Comparison of ENCODE assay signal across 12 cellular contexts in the genomic region with DNA sequence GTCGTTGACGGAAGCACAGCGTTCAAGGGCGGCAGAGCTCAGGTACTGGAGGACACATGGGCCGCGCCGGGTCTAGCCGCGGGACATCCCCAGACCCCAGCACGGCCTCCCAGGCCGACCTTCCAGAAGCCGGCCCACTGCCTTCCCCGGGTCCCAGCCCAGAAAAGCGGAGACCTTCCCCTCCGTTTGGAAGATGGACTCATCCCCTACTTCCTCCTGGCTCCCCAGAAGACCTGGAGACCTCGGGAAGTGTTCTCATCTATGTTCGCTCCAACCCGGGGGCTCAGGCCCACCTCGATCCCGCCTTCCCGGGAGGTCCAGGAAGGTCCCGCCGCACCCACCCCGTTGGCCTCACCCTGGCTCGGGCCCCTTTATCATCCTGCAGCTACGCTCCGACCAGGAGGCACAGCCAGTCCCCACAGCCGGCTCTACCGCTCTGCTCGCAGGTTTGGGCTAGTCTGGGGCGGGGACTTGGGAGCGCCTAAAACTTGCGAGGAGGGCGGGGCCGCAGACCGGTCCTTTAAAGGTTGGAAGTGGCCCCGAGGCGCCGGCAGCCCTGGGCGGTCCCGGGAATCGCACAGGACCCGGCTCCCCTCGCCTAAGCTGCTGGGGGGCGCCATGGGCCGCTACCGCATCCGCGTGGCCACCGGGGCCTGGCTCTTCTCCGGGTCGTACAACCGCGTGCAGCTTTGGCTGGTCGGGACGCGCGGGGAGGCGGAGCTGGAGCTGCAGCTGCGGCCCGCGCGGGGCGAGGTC. TPM values are rescaled to one million over a fixed set of nuclear protein-coding genes. Genes with fewer than 3 reads are reported as not detected.
DNase-seq lines count a peak whose midpoint lies in the region; ATAC-seq and TF ChIP-seq lines count a peak whose summit lies in the region.
"Had no signal": no experiment of that assay in that cellular context is flagged by ENCODE, and none has a peak within 500 bp of the region (broad histone marks: within the 10 kb centered on the region; RNA-seq: fewer than 3 reads in every experiment).

Gene ALOX12 (plus strand): TSS at position 550 of the 756 bp plus-strand sequence. CDS start 69 bp downstream, at position 619.

- no peak for TF ChIP-seq POLR2A in Peyer's patch (IDR thresholded peaks at IDR 0.05)

- no peak within 1 kb of the TSS for H3K27ac Mint-ChIP-seq in glutamatergic neuron (ENCODE audit: unreplicated experiment)
- H3K27ac Mint-ChIP-seq in mesothelial cell of epicardium: no peak within 1 kb of the TSS
- H3K27ac Mint-ChIP-seq: T-helper 1 cell treated with Interleukin-12 subunit alpha and Interleukin-12 subunit beta and Interleukin-4 antibody, amounts not matched to agents 30 μg/mL and 1 μg/mL, for 36 hours had no signal

- peaks cover 10% of the 10 kb centered on the region for H3K27me3 Mint-ChIP-seq in glutamatergic neuron (ENCODE audit: unreplicated experiment)
- peaks cover 17% of the 10 kb centered on the region for H3K27me3 Mint-ChIP-seq in mesothelial cell of epicardium (ENCODE audit: low read depth)
- H3K27me3 Mint-ChIP-seq: memory B cell had no signal

- H3K4me3 ChIP-seq in Peyer's patch: peak within 1 kb of the TSS; percentile 8 to 38 (median 22)
- H3K4me3 ChIP-seq in tibial artery: peak within 1 kb of the TSS; percentile 30 to 39
- H3K4me3 ChIP-seq in effector memory CD4-positive, alpha-beta T cell (ENCODE audit: insufficient read depth, low read depth, low read length, poor library complexity, severe bottlenecking): no peak within 1 kb of the TSS

- H3K36me3 ChIP-seq in Peyer's patch (peaks cover 0 to 37% (median 0%) of the 10 kb centered on the region in 3 donors), tibial artery (peaks cover 0 to 36% (median 33%) of the 10 kb centered on the region in 3 donors)
- peaks cover 26% of the 10 kb centered on the region for H3K36me3 ChIP-seq in effector memory CD4-positive, alpha-beta T cell (ENCODE audit: control insufficient read depth, insufficient read depth, low read length)

- H3K27ac ChIP-seq in Peyer's patch: no peak within 1 kb of the TSS
- H3K27ac ChIP-seq in tibial artery: no peak within 1 kb of the TSS
- H3K27ac ChIP-seq in effector memory CD4-positive, alpha-beta T cell (ENCODE audit: insufficient read depth, low read length, poor library complexity, severe bottlenecking): no peak within 1 kb of the TSS

- no peak for TF ChIP-seq CTCF in Peyer's patch (IDR thresholded peaks at IDR 0.05)
- TF ChIP-seq CTCF in glutamatergic neuron (IDR thresholded peaks at IDR 0.05; ENCODE audit: partially characterized antibody, unreplicated experiment): no peak
- TF ChIP-seq CTCF in mesothelial cell of epicardium (IDR thresholded peaks at IDR 0.05; ENCODE audit: unreplicated experiment): no peak
- no peak for TF ChIP-seq CTCF in tibial artery (IDR thresholded peaks at IDR 0.05)

- intact Hi-C loops in tibial artery (cut with DNase I; ENCODE audit: low total_unique reads): no loop called here

- peak within 1 kb of the TSS; percentile 69 for H3K4me3 Mint-ChIP-seq in glutamatergic neuron (ENCODE audit: unreplicated experiment)
- H3K4me3 Mint-ChIP-seq in mesothelial cell of epicardium: peak within 1 kb of the TSS; percentile 65
- H3K4me3 Mint-ChIP-seq: memory B cell; T-helper 1 cell treated with Interleukin-12 subunit alpha and Interleukin-12 subunit beta and Interleukin-4 antibody, amounts not matched to agents 30 μg/mL and 1 μg/mL, for 36 hours had no signal

- H3K4me1 ChIP-seq in Peyer's patch (peaks cover 0 to 11% (median 0%) of the 10 kb centered on the region in 4 donors), tibial artery (peaks cover 3 to 15% (median 13%) of the 10 kb centered on the region in 4 donors)
- H3K4me1 ChIP-seq in effector memory CD4-positive, alpha-beta T cell (ENCODE audit: control insufficient read depth, insufficient read depth, low read length, poor library complexity, severe bottlenecking): no peaks in the 10 kb centered on the region

- H3K36me3 Mint-ChIP-seq in glutamatergic neuron (ENCODE audit: unreplicated experiment): peaks cover 11% of the 10 kb centered on the region
- peaks cover 20% of the 10 kb centered on the region for H3K36me3 Mint-ChIP-seq in mesothelial cell of epicardium

- H3K27me3 ChIP-seq in Peyer's patch: no peaks in the 10 kb centered on the region
- H3K27me3 ChIP-seq in tibial artery: peaks cover 0 to 11% of the 10 kb centered on the region in 2 donors
- no peaks in the 10 kb centered on the region for H3K27me3 ChIP-seq in effector memory CD4-positive, alpha-beta T cell (replicated peaks; ENCODE audit: control insufficient read depth, insufficient read depth, low read length, poor library complexity, severe bottlenecking)

- H3K9me3 ChIP-seq in Peyer's patch: no peaks in the 10 kb centered on the region
- H3K9me3 ChIP-seq in tibial artery: no peaks in the 10 kb centered on the region
- no peaks in the 10 kb centered on the region for H3K9me3 ChIP-seq in effector memory CD4-positive, alpha-beta T cell (ENCODE audit: control insufficient read depth, low read length)

- DNase-seq in Peyer's patch: no peak
- peak; percentile 58 for DNase-seq in glutamatergic neuron
- no peak for DNase-seq in mesothelial cell of epicardium (ENCODE audit: low spot score in 2 of 2, unreplicated experiment in 2 of 2)
- DNase-seq in tibial artery: no peak
- DNase-seq in effector memory CD4-positive, alpha-beta T cell: no peak
- no peak for DNase-seq in effector CD4-positive, alpha-beta T cell
- DNase-seq: NCI-H526 treated with DMSO at 0.1 percent for 48 hours; stimulated activated CD4-positive, alpha-beta T cell treated with anti-CD3 and anti-CD28 coated beads, Interleukin-2, amount 100 ng/mL, for 48 hours had no signal

- no peaks in the 10 kb centered on the region for H3K9me3 Mint-ChIP-seq in glutamatergic neuron (ENCODE audit: unreplicated experiment)
- no peaks in the 10 kb centered on the region for H3K9me3 Mint-ChIP-seq in mesothelial cell of epicardium
- H3K9me3 Mint-ChIP-seq: memory B cell; T-helper 1 cell treated with Interleukin-12 subunit alpha and Interleukin-12 subunit beta and Interleukin-4 antibody, amounts not matched to agents 30 μg/mL and 1 μg/mL, for 36 hours had no signal

- ATAC-seq in GM18858 (IDR thresholded peaks at IDR 0.05; ENCODE audit: unreplicated experiment) (no peak), HG03095 (IDR thresholded peaks at IDR 0.05; ENCODE audit: unreplicated experiment) (no peak)

- no peaks in the 10 kb centered on the region for H3K4me1 Mint-ChIP-seq in glutamatergic neuron (ENCODE audit: low read depth, unreplicated experiment)
- H3K4me1 Mint-ChIP-seq in mesothelial cell of epicardium: peaks cover 2% of the 10 kb centered on the region

RNA-seq across cellular contexts. Expression of gene ALOX12, which starts in this region (rescaled TPM):
- total RNA-seq in Peyer's patch (not detected), glutamatergic neuron (ENCODE audit: unreplicated experiment) (not detected), mesothelial cell of epicardium (0.22 to 0.40 TPM in 2 of 3 replicates, not detected in the other)

Comparison
In these comparisons a context has a peak if more than half of its experiments do, and no peak if none do; other contexts are left out.
1. Peak in DNase-seq in glutamatergic neuron; RNA of the gene not detected or under 1 TPM.